In genomic region chr7:90910136-90910535, GRCh38 we compare ENCODE assay signal across 1 cellular context.
A peak's percentile ranks its signal among the peaks of the same experiment; 100 is the strongest.
TF ChIP-seq lines count a peak whose summit lies in the region.

No MANE protein-coding gene starts in this region.

TF ChIP-seq in SK-N-SH, 30 proteins besides CTCF, POLR2A, EP300 and RAD21 (continued from another document):
- TF ChIP-seq PBX3 (IDR thresholded peaks at IDR 0.05) = peak; percentile 65
